Comparison of ENCODE assay signal across 22 cellular contexts in genomic region chr3:17605934-17606333, GRCh38.
"Had no signal": no experiment of that assay in that cellular context is flagged by ENCODE, and none has a peak within 500 bp of the region (broad histone marks: within the 10 kb centered on the region; RNA-seq: fewer than 3 reads in every experiment).

No MANE protein-coding gene starts in this region.

- H3K27ac ChIP-seq: coronary artery, dorsolateral prefrontal cortex, esophagus muscularis mucosa, foreskin keratinocyte, gastroesophageal sphincter, heart left ventricle, hepatocyte, left lung, lower lobe of right lung had no signal

- H3K27me3 Mint-ChIP-seq: naive thymus-derived CD4-positive, alpha-beta T cell had no signal

- H3K9me3 ChIP-seq: esophagus muscularis mucosa, gastroesophageal sphincter, lower lobe of right lung had no signal

- H3K4me3 ChIP-seq: coronary artery, dorsolateral prefrontal cortex, esophagus muscularis mucosa, gastroesophageal sphincter, heart left ventricle, hepatocyte, left lung, lower lobe of right lung had no signal

- H3K4me2 ChIP-seq: hepatocyte had no signal

- DNase-seq: dermis blood vessel endothelial cell; dorsolateral prefrontal cortex; effector CD4-positive, alpha-beta T cell; effector memory CD4-positive, alpha-beta T cell; foreskin keratinocyte; heart left ventricle; hypothalamus; immature natural killer cell; islet precursor cell; kidney; kidney glomerular epithelial cell; left colon; left lung; left ventricle myocardium superior; lower lobe of right lung; mesenchymal stem cell; midbrain; naive thymus-derived CD4-positive, alpha-beta T cell had no signal

- H2AFZ ChIP-seq: hepatocyte had no signal

- H3K27me3 ChIP-seq: dorsolateral prefrontal cortex, esophagus muscularis mucosa, foreskin keratinocyte, gastroesophageal sphincter, heart left ventricle, hepatocyte, left lung had no signal

- H3K27ac Mint-ChIP-seq: immature natural killer cell; naive thymus-derived CD4-positive, alpha-beta T cell had no signal

- H3K4me1 ChIP-seq: esophagus muscularis mucosa, gastroesophageal sphincter, left lung, lower lobe of right lung had no signal

- H3K36me3 ChIP-seq: esophagus muscularis mucosa, gastroesophageal sphincter, heart left ventricle, lower lobe of right lung had no signal

- H3K4me3 Mint-ChIP-seq: immature natural killer cell; naive thymus-derived CD4-positive, alpha-beta T cell had no signal

- ATAC-seq: gastroesophageal sphincter; heart left ventricle; left colon; left lung; left ventricle myocardium superior; lower lobe of right lung; naive thymus-derived CD4-positive, alpha-beta T cell had no signal
